12 cellular contexts compared by ENCODE assay signal in genomic region chr9:69376651-69377050, GRCh38. TPM values are rescaled to one million over a fixed set of nuclear protein-coding genes. Genes with fewer than 3 reads are reported as not detected.
A peak's percentile ranks its signal among the peaks of the same experiment; 100 is the strongest.
DNase-seq lines count a peak whose midpoint lies in the region; ATAC-seq and TF ChIP-seq lines count a peak whose summit lies in the region.
"Had no signal": no experiment of that assay in that cellular context is flagged by ENCODE, and none has a peak within 500 bp of the region (broad histone marks: within the 10 kb centered on the region; RNA-seq: fewer than 3 reads in every experiment).

No MANE protein-coding gene starts in this region.

- H3K9me3 ChIP-seq in heart right ventricle: no peaks in the 10 kb centered on the region
- H3K9me3 ChIP-seq in gastrocnemius medialis: no peaks in the 10 kb centered on the region

- peak; percentile 70 to 90 (median 83) for ATAC-seq in heart right ventricle
- ATAC-seq in gastrocnemius medialis: peak; percentile 14 to 16
- ATAC-seq in stimulated activated memory B cell treated with anti-CD40 and anti-IgM and Interleukin-4, amounts not matched to agents 10 μg/mL and 1 μg/mL and 100 μg/mL, for 72 hours: no peak
- ATAC-seq in GM18519 (IDR thresholded peaks at IDR 0.05; ENCODE audit: low FRiP score, unreplicated experiment): no peak
- ATAC-seq: activated naive CD4-positive, alpha-beta T cell treated with anti-CD3 and anti-CD28 coated beads, Interleukin-2, amount 50 U/mL, for 72 hours; stimulated activated naive B cell treated with anti-CD40 and anti-IgM and Interleukin-4, amounts not matched to agents 10 μg/mL and 1 μg/mL and 100 μg/mL, for 72 hours had no signal

- no peaks in the 10 kb centered on the region for H3K36me3 Mint-ChIP-seq in stimulated activated memory B cell treated with anti-CD40 and anti-IgM and Interleukin-4, amounts not matched to agents 10 μg/mL and 1 μg/mL and 100 μg/mL, for 72 hours
- H3K36me3 Mint-ChIP-seq: activated naive CD4-positive, alpha-beta T cell treated with anti-CD3 and anti-CD28 coated beads, Interleukin-2, amount 50 U/mL, for 72 hours; stimulated activated naive B cell treated with anti-CD40 and anti-IgM and Interleukin-4, amounts not matched to agents 10 μg/mL and 1 μg/mL and 100 μg/mL, for 72 hours had no signal

- H3K27me3 ChIP-seq in heart right ventricle: no peaks in the 10 kb centered on the region
- no peaks in the 10 kb centered on the region for H3K27me3 ChIP-seq in gastrocnemius medialis

- no peak overlapping the region for H3K4me3 Mint-ChIP-seq in stimulated activated memory B cell treated with anti-CD40 and anti-IgM and Interleukin-4, amounts not matched to agents 10 μg/mL and 1 μg/mL and 100 μg/mL, for 72 hours
- H3K4me3 Mint-ChIP-seq: stimulated activated naive B cell treated with anti-CD40 and anti-IgM and Interleukin-4, amounts not matched to agents 10 μg/mL and 1 μg/mL and 100 μg/mL, for 72 hours had no signal

- DNase-seq in GM04504 (ENCODE audit: low read depth) (peak; percentile 66), amniotic epithelial cell (ENCODE audit: low read depth) (peak; percentile 54), heart right ventricle (no peak), gastrocnemius medialis (peak; percentile 42 to 48), DMS 273 (lab: John Stamatoyannopoulos, UW; ENCODE audit: unreplicated experiment) (no peak), GF-D8 (lab: John Stamatoyannopoulos, UW) (no peak)
- DNase-seq: hippocampal formation; NCI-H446; stimulated activated naive B cell treated with anti-CD40 and anti-IgM and Interleukin-4, amounts not matched to agents 10 μg/mL and 1 μg/mL and 100 μg/mL, for 72 hours had no signal

- peaks cover 0 to 10% (median 0%) of the 10 kb centered on the region in 9 donors for H3K36me3 ChIP-seq in heart right ventricle
- H3K36me3 ChIP-seq in gastrocnemius medialis: peaks cover 0 to 7% of the 10 kb centered on the region in 2 donors

- peaks cover 11 to 71% (median 46%) of the 10 kb centered on the region in 9 donors for H3K4me1 ChIP-seq in heart right ventricle
- peaks cover 51 to 56% of the 10 kb centered on the region in 2 donors for H3K4me1 ChIP-seq in gastrocnemius medialis

- H3K27me3 Mint-ChIP-seq in stimulated activated memory B cell treated with anti-CD40 and anti-IgM and Interleukin-4, amounts not matched to agents 10 μg/mL and 1 μg/mL and 100 μg/mL, for 72 hours: no peaks in the 10 kb centered on the region

- no peaks in the 10 kb centered on the region for H3K4me1 Mint-ChIP-seq in stimulated activated memory B cell treated with anti-CD40 and anti-IgM and Interleukin-4, amounts not matched to agents 10 μg/mL and 1 μg/mL and 100 μg/mL, for 72 hours
- H3K4me1 Mint-ChIP-seq: stimulated activated naive B cell treated with anti-CD40 and anti-IgM and Interleukin-4, amounts not matched to agents 10 μg/mL and 1 μg/mL and 100 μg/mL, for 72 hours had no signal

- H3K27ac ChIP-seq in heart right ventricle: peak overlapping the region in 9 of 10 donors; percentile 43 to 87 (median 57)
- peak overlapping the region; percentile 90 to 98 (median 96) for H3K27ac ChIP-seq in gastrocnemius medialis

- no peak for TF ChIP-seq CTCF in heart right ventricle (IDR thresholded peaks at IDR 0.05)
- TF ChIP-seq CTCF in gastrocnemius medialis (IDR thresholded peaks at IDR 0.05 in 4 of 5, conservative IDR thresholded peaks at IDR 0.05 in 1 of 5): no peak

- intact Hi-C loops in heart right ventricle (cut with DNase I): loop anchor here in 4 of 10 donors (2.0 to 10.0 kb wide), 3 partner anchors 49 to 132 kb away; partner anchors contain the start of gene ENTREP1 (in 3 of the 4)
- intact Hi-C loops in gastrocnemius medialis (cut with DNase I; ENCODE audit: low total_unique reads): no loop called here

- no peak overlapping the region for H3K27ac Mint-ChIP-seq in stimulated activated memory B cell treated with anti-CD40 and anti-IgM and Interleukin-4, amounts not matched to agents 10 μg/mL and 1 μg/mL and 100 μg/mL, for 72 hours
- H3K27ac Mint-ChIP-seq: activated naive CD4-positive, alpha-beta T cell treated with anti-CD3 and anti-CD28 coated beads, Interleukin-2, amount 50 U/mL, for 72 hours; stimulated activated naive B cell treated with anti-CD40 and anti-IgM and Interleukin-4, amounts not matched to agents 10 μg/mL and 1 μg/mL and 100 μg/mL, for 72 hours had no signal

- H3K4me3 ChIP-seq in heart right ventricle (no peak overlapping the region), gastrocnemius medialis (no peak overlapping the region)

- peak in 1 of 2 donors; percentile 31 for TF ChIP-seq POLR2A in gastrocnemius medialis (IDR thresholded peaks at IDR 0.05)

- whole genome bisulfite sequencing in heart right ventricle, 2 donors: 21 to 30% methylated on average over 3 of the region's 3 CpGs

- no peaks in the 10 kb centered on the region for H3K9me3 Mint-ChIP-seq in stimulated activated memory B cell treated with anti-CD40 and anti-IgM and Interleukin-4, amounts not matched to agents 10 μg/mL and 1 μg/mL and 100 μg/mL, for 72 hours
- H3K9me3 Mint-ChIP-seq: activated naive CD4-positive, alpha-beta T cell treated with anti-CD3 and anti-CD28 coated beads, Interleukin-2, amount 50 U/mL, for 72 hours had no signal

- in situ Hi-C loops in gastrocnemius medialis (cut with MboI; ENCODE audit: low sequenced_read_pairs in 4 of 4): loop anchor here in 1 of 4 donors (25.0 kb wide), 1 partner anchor 1236 kb away; no protein-coding TSS in a partner anchor

RNA-seq across cellular contexts. Expression of gene ENTREP1, which starts 51.6 kb away (rescaled TPM):
- total RNA-seq in heart right ventricle (10 to 100 TPM; 23.4 to 40.5 (median 26.6) TPM), gastrocnemius medialis (10 to 100 TPM; 10.8 to 26.8 (median 17.1) TPM)
- 10 to 100 TPM; 12.3 to 28.1 TPM for polyA plus RNA-seq in heart right ventricle
- total RNA-seq: activated naive CD4-positive, alpha-beta T cell treated with anti-CD3 and anti-CD28 coated beads, Interleukin-2, amount 50 U/mL, for 72 hours had no signal

Comparison
In these comparisons a context has a peak if more than half of its experiments do, and no peak if none do; other contexts are left out.
1. DNase-seq: peak in GM04504 (single experiment), amniotic epithelial cell (single experiment) and gastrocnemius medialis (2 of 2); none in heart right ventricle (0 of 2), DMS 273 (single experiment) and GF-D8 (single experiment).
2. ATAC-seq: peak in heart right ventricle (8 of 8) and gastrocnemius medialis (2 of 2); none in stimulated activated memory B cell treated with anti-CD40 and anti-IgM and Interleukin-4, amounts not matched to agents 10 μg/mL and 1 μg/mL and 100 μg/mL, for 72 hours (single experiment) and GM18519 (single experiment).